22 cellular contexts compared by ENCODE assay signal in the genomic region with DNA sequence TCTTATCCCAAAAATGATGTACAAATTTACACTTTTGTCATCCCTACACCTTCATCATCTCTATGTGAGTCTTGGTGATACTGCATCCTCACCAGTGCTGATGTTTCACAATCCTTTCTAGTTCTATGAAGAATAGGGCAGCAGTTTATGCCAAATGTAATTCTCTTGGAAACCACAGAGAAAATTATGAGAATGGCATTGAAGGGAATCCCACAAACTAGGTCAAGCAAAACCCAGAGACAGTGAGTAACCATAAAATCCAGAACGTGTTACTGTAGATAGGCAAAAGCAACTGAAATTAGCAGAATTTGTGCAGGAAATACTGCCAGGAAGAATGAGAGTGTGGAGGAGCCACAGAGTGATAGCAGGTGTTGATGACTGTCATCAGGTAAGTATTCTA. TPM values are rescaled to one million over a fixed set of nuclear protein-coding genes. Genes with fewer than 3 reads are reported as not detected.
A peak's percentile ranks its signal among the peaks of the same experiment; 100 is the strongest.
DNase-seq lines count a peak whose midpoint lies in the region; ATAC-seq and TF ChIP-seq lines count a peak whose summit lies in the region.
"Had no signal": no experiment of that assay in that cellular context is flagged by ENCODE, and none has a peak within 500 bp of the region (broad histone marks: within the 10 kb centered on the region; RNA-seq: fewer than 3 reads in every experiment).

No MANE protein-coding gene starts in this region.

- no peak overlapping the region for H3K4me3 Mint-ChIP-seq in effector memory CD8-positive, alpha-beta T cell
- H3K4me3 Mint-ChIP-seq: CD8-positive, alpha-beta T cell had no signal

- no peaks in the 10 kb centered on the region for H3K27me3 ChIP-seq in Loucy (ENCODE audit: insufficient read depth, low read length, poor library complexity, severe bottlenecking)
- H3K27me3 ChIP-seq: MG63 had no signal

- H3K36me3 Mint-ChIP-seq in effector memory CD8-positive, alpha-beta T cell (ENCODE audit: insufficient read depth): no peaks in the 10 kb centered on the region
- H3K36me3 Mint-ChIP-seq: CD8-positive, alpha-beta T cell had no signal

- no peaks in the 10 kb centered on the region for H3K9me3 Mint-ChIP-seq in effector memory CD8-positive, alpha-beta T cell
- H3K9me3 Mint-ChIP-seq: CD8-positive, alpha-beta T cell had no signal

- no peaks in the 10 kb centered on the region for H3K9me2 ChIP-seq in Loucy (replicated peaks; ENCODE audit: low read depth, low read length)

- H2AFZ ChIP-seq in Loucy (ENCODE audit: low read length): no peak overlapping the region

- no peak overlapping the region for H3K4me3 ChIP-seq in Loucy (ENCODE audit: low read length, poor library complexity, severe bottlenecking)
- H3K4me3 ChIP-seq: HAP-1, MG63 had no signal

- TF ChIP-seq CTCF in Loucy (conservative IDR thresholded peaks at IDR 0.05; ENCODE audit: low read length): no peak

- no peaks in the 10 kb centered on the region for H3K79me2 ChIP-seq in Loucy (ENCODE audit: insufficient read depth, low read length)

- H3K27me3 Mint-ChIP-seq in effector memory CD8-positive, alpha-beta T cell: no peaks in the 10 kb centered on the region

- DNase-seq in GM03348 (ENCODE audit: low spot score) (peak; percentile 10), renal cortical epithelial cell (ENCODE audit: low read depth) (peak; percentile 55), NCI-H1105 (lab: John Stamatoyannopoulos, UW) (no peak)
- no peak for DNase-seq in effector memory CD8-positive, alpha-beta T cell
- DNase-seq: AML-193; C1 segment of cervical spinal cord; CD8-positive, alpha-beta T cell; DND-41; Kasumi-1; MG63; NCI-H1417 treated with DMSO at 0.1 percent for 48 hours; NCI-H187; NCI-H446 treated with DMSO at 0.1 percent for 48 hours; NCI-H526 treated with DMSO at 0.1 percent for 48 hours; OCI-M1; Right ventricle myocardium superior had no signal

- H3K4me1 ChIP-seq in Loucy (ENCODE audit: insufficient read depth, low read length, poor library complexity, severe bottlenecking): peaks cover 25% of the 10 kb centered on the region
- H3K4me1 ChIP-seq: HAP-1 had no signal

- H3K27ac Mint-ChIP-seq in effector memory CD8-positive, alpha-beta T cell: no peak overlapping the region
- H3K27ac Mint-ChIP-seq: CD8-positive, alpha-beta T cell had no signal

- no peaks in the 10 kb centered on the region for H3K9me3 ChIP-seq in Loucy (ENCODE audit: insufficient read depth, low read depth, low read length)
- H3K9me3 ChIP-seq: HAP-1, MG63 had no signal

- no peaks in the 10 kb centered on the region for H4K20me1 ChIP-seq in Loucy (ENCODE audit: insufficient read depth, low read length, poor library complexity, severe bottlenecking)

- H3K36me3 ChIP-seq in Loucy (ENCODE audit: insufficient read depth, low read length): no peaks in the 10 kb centered on the region
- H3K36me3 ChIP-seq: HAP-1, MG63 had no signal

- H3K9ac ChIP-seq in Loucy (ENCODE audit: low read depth, low read length, poor library complexity, severe bottlenecking): no peak overlapping the region

- peak overlapping the region; percentile 1 for H3K4me2 ChIP-seq in Loucy (ENCODE audit: low read depth, low read length, poor library complexity, severe bottlenecking)

- H3K4me1 Mint-ChIP-seq in effector memory CD8-positive, alpha-beta T cell (ENCODE audit: low read depth in 2 of 2): peaks cover 7 to 14% of the 10 kb centered on the region in 2 donors

- H3F3A ChIP-seq in Loucy (ENCODE audit: low read depth): 0 out of 2 replicates have a peak, but pooled peaks cover 3% of the 10 kb centered on the region

- ATAC-seq in effector memory CD8-positive, alpha-beta T cell (replicated peaks): peak; percentile 46
- no peak for ATAC-seq in HG03521 (IDR thresholded peaks at IDR 0.05; ENCODE audit: unreplicated experiment)
- no peak for ATAC-seq in GM21825 (IDR thresholded peaks at IDR 0.05; ENCODE audit: unreplicated experiment)
- no peak for ATAC-seq in HG02981 (IDR thresholded peaks at IDR 0.05; ENCODE audit: unreplicated experiment)
- ATAC-seq: CD8-positive, alpha-beta T cell had no signal

RNA-seq across cellular contexts. Expression of a gene that starts 24.5 kb away (rescaled TPM):
- total RNA-seq in renal cortical epithelial cell: 9.0 and 20.1 TPM in 2 replicates
- total RNA-seq: G401 had no signal

Comparison
In these comparisons a context has a peak if more than half of its experiments do, and no peak if none do; other contexts are left out.
1. DNase-seq: peak in GM03348 (single experiment) and renal cortical epithelial cell (single experiment); none in effector memory CD8-positive, alpha-beta T cell (0 of 3) and NCI-H1105 (single experiment).